ENCODE assay signal across 9 cellular contexts in the genomic region with DNA sequence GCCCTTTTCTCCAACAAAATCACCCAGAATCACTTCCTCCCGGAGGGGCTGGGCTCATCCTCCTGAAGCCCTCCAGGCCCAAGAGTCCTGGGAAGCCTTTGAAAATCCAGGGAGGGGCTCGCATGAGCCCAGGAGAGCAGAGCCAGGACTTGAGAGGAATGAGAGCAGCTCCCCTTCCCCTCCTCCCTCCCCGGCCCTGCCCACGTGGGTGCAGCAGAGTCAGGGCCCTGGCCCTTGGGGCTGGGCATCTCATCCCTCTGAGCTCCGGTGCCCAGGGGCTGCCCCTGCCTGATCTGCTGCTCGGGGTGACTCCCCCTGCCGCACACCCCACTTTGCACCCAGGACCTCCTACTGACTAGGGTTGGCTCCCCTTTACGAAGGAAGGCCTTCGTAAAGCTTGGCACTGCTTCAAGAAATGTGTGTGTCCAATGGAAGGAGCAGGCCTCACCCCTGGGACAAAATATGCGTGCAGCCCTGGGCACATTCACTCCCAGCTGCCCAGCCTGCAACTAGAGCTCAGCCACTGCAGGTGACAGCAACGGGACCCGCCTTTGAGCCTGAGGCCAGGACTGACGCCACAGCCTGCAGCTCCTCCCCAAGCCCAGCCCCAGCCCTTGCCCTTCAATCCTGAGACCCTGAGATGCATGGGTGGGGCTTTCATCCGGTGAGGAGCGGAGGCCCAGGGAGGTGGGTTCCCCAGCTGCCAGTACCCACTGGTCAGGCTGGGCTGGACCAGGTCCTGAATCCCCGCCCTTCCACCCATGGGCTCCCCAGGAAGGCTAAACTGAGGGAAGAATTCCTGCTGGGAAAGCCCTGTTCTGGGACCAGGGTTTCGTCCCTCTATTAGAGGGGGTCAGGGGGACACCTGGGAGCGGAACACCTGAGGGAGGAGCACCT. TPM values are rescaled to one million over a fixed set of nuclear protein-coding genes. Genes with fewer than 3 reads are reported as not detected.
DNase-seq lines count a peak whose midpoint lies in the region; ATAC-seq and TF ChIP-seq lines count a peak whose summit lies in the region.
"Had no signal": no experiment of that assay in that cellular context is flagged by ENCODE, and none has a peak within 500 bp of the region (broad histone marks: within the 10 kb centered on the region; RNA-seq: fewer than 3 reads in every experiment).

No MANE protein-coding gene starts in this region.

- no peak overlapping the region for H2AK5ac ChIP-seq in IMR-90 (ENCODE audit: low read depth, low read length)
- no peak overlapping the region for H2AK5ac ChIP-seq in mesenchymal stem cell (ENCODE audit: low read length, severe bottlenecking)

- CTCF ChIA-PET in IMR-90 (lab: Yijun Ruan, JAX) = no interaction called here
- CTCF ChIA-PET in activated B cell treated with CpG ODN at 0.5 μM for 24 hours (lab: Charles Lee) = interaction anchor here (1.1 kb wide), 1 partner anchor 25 kb away, joined by 5 read pairs; no protein-coding TSS in a partner anchor

- no peak for TF ChIP-seq RAD21 in IMR-90 (IDR thresholded peaks at IDR 0.05; ENCODE audit: low read length)

- TF ChIP-seq CTCF in IMR-90 (conservative IDR thresholded peaks at IDR 0.05; ENCODE audit: low read depth, low read length) = no peak
- TF ChIP-seq CTCF in activated B cell treated with CpG ODN at 0.5 μM for 24 hours (IDR thresholded peaks at IDR 0.05) = no peak

- H3K4me3 ChIP-seq in IMR-90 (ENCODE audit: insufficient read depth, low read depth, low read length) (no peak overlapping the region), mesenchymal stem cell (ENCODE audit: insufficient read depth in 1 of 2, low read depth in 1 of 2, low read length in 2 of 2) (no peak overlapping the region)

- H3K36me3 Mint-ChIP-seq in activated B cell treated with CpG ODN at 0.5 μM for 24 hours (ENCODE audit: low read depth) = peaks cover 7% of the 10 kb centered on the region

- H2BK12ac ChIP-seq in mesenchymal stem cell (ENCODE audit: low read length in 2 of 2) = peak overlapping the region in 1 of 2 experiments; percentile 72

- dilution Hi-C loops in IMR-90 (cut with HindIII; ENCODE audit: low sequenced_read_pairs, unreplicated experiment) = no loop called here

- peak overlapping the region; percentile 70 for H2AK9ac ChIP-seq in IMR-90 (replicated peaks; ENCODE audit: low read depth, low read length, poor library complexity)

- H3K27ac Mint-ChIP-seq in activated B cell treated with CpG ODN at 0.5 μM for 24 hours = peak overlapping the region; percentile 89

- H3K36me3 ChIP-seq in IMR-90 (ENCODE audit: control insufficient read depth, insufficient read depth, low read length) (no peaks in the 10 kb centered on the region), mesenchymal stem cell (ENCODE audit: control insufficient read depth in 1 of 2, insufficient read depth in 2 of 2, low read depth in 1 of 2, low read length in 2 of 2) (peaks cover 5 to 35% of the 10 kb centered on the region in 2 experiments)

- peaks cover 6% of the 10 kb centered on the region for H4K20me1 ChIP-seq in IMR-90 (ENCODE audit: insufficient read depth, low read length)

- H3K9me3 Mint-ChIP-seq in activated B cell treated with CpG ODN at 0.5 μM for 24 hours = no peaks in the 10 kb centered on the region

- H3K23ac ChIP-seq in IMR-90 (ENCODE audit: low read depth, low read length) (no peak overlapping the region), mesenchymal stem cell (ENCODE audit: low read length in 2 of 2) (no peak overlapping the region)

- no peak overlapping the region for H3K9ac ChIP-seq in IMR-90 (ENCODE audit: low read depth, low read length)
- H3K9ac ChIP-seq in mesenchymal stem cell (ENCODE audit: low read length) = no peak overlapping the region

- H2BK120ac ChIP-seq in IMR-90 (ENCODE audit: low read depth, low read length) = no peak overlapping the region
- H2BK120ac ChIP-seq in mesenchymal stem cell (ENCODE audit: low read depth, low read length) = no peak overlapping the region

- H3K4me3 Mint-ChIP-seq in activated B cell treated with CpG ODN at 0.5 μM for 24 hours = peak overlapping the region; percentile 44

- intact Hi-C loops in IMR-90 (cut with micrococcal nuclease) (no loop called here), activated B cell treated with CpG ODN at 0.5 μM for 24 hours (cut with micrococcal nuclease) (no loop called here)

- H3K79me1 ChIP-seq in IMR-90 (ENCODE audit: low read depth in 1 of 2, low read length in 2 of 2) = peaks cover 0 to 14% of the 10 kb centered on the region in 2 experiments; a peak in 2 of 4 replicates
- H3K79me1 ChIP-seq in mesenchymal stem cell (replicated peaks; ENCODE audit: low read length, poor library complexity, severe bottlenecking) = peaks cover 23% of the 10 kb centered on the region

- H2BK5ac ChIP-seq in IMR-90 (ENCODE audit: low read depth, low read length, poor library complexity, severe bottlenecking) (no peak overlapping the region), mesenchymal stem cell (ENCODE audit: low read depth, low read length, poor library complexity, severe bottlenecking) (no peak overlapping the region)

- H4K91ac ChIP-seq in IMR-90 (ENCODE audit: insufficient read depth, low read depth, low read length) (no peak overlapping the region), mesenchymal stem cell (ENCODE audit: low read length) (peak overlapping the region; percentile 43)

- H3K18ac ChIP-seq in IMR-90 (ENCODE audit: low read depth, low read length) (no peak overlapping the region), mesenchymal stem cell (ENCODE audit: low read depth in 1 of 2, low read length in 2 of 2) (peak overlapping the region; percentile 78 to 79)

- H3K4me2 ChIP-seq in IMR-90 (ENCODE audit: low read depth, low read length) (no peak overlapping the region), mesenchymal stem cell (ENCODE audit: low read length, poor library complexity, severe bottlenecking) (no peak overlapping the region)

- TF ChIP-seq POLR2A in IMR-90 (IDR thresholded peaks at IDR 0.05; ENCODE audit: low read depth, low read length) = no peak

- BruUV-seq in IMR-90 (replicated peaks; lab: Mats Ljungman, UMichigan) = no TSS peak

- in situ Hi-C loops in IMR-90 (cut with MboI; ENCODE audit: low sequenced_read_pairs) = no loop called here

- H3K27me3 ChIP-seq in IMR-90 (ENCODE audit: control insufficient read depth, insufficient read depth, low read length) (no peaks in the 10 kb centered on the region), mesenchymal stem cell (ENCODE audit: control insufficient read depth in 1 of 2, insufficient read depth in 1 of 2, low read length in 2 of 2) (no peaks in the 10 kb centered on the region)

- H3K27me3 Mint-ChIP-seq in activated B cell treated with CpG ODN at 0.5 μM for 24 hours = no peaks in the 10 kb centered on the region

- WGBS in IMR-90 (ENCODE audit: extremely low coverage in 2 of 2, insufficient read length in 1 of 2), 2 experiments = 54% methylated on average over 9 of the region's 18 CpGs; no CpG with 5 or more reads in 1 of the 2 experiments
- 62% methylated on average over 18 of the region's 18 CpGs for WGBS in mesenchymal stem cell

- H3K14ac ChIP-seq in IMR-90 (replicated peaks; ENCODE audit: low read depth, low read length) (no peak overlapping the region), mesenchymal stem cell (ENCODE audit: low read length in 2 of 2) (no peak overlapping the region)

- ATAC-seq in IMR-90 (ENCODE audit: low read depth) (no peak), activated B cell treated with CpG ODN at 0.5 μM for 24 hours (ENCODE audit: low read depth) (peak; percentile 7), GM19324 (IDR thresholded peaks at IDR 0.05; ENCODE audit: low FRiP score, unreplicated experiment) (no peak), GM21825 (IDR thresholded peaks at IDR 0.05; ENCODE audit: unreplicated experiment) (no peak)

- H4K8ac ChIP-seq in IMR-90 (ENCODE audit: low read depth in 2 of 2, low read length in 2 of 2) (no peak overlapping the region), mesenchymal stem cell (ENCODE audit: low read length) (peak overlapping the region; percentile 59)

- H3K56ac ChIP-seq in IMR-90 (ENCODE audit: extremely low read depth, insufficient read depth, low read length) = no peak overlapping the region

- no peak overlapping the region for H2BK20ac ChIP-seq in IMR-90 (ENCODE audit: low read depth, low read length)

- POLR2A ChIA-PET in IMR-90 (lab: Charles Lee; ENCODE audit: unreplicated experiment) = no interaction called here
- POLR2A ChIA-PET in activated B cell treated with CpG ODN at 0.5 μM for 24 hours (lab: Charles Lee) = interaction anchor here (1.1 to 6.0 kb wide), 2 partner anchors 21 to 31 kb away, joined by 3 to 41 read pairs; a partner anchor contains a TSS

- H2AFZ ChIP-seq in IMR-90 (replicated peaks; ENCODE audit: low read length, poor library complexity) (peak overlapping the region; percentile 7), mesenchymal stem cell (ENCODE audit: low read depth, low read length) (no peak overlapping the region)

- H4K5ac ChIP-seq in IMR-90 (ENCODE audit: low read depth, low read length) = no peak overlapping the region

- no peak overlapping the region for H3K4ac ChIP-seq in IMR-90 (ENCODE audit: low read depth, low read length)
- peak overlapping the region; percentile 40 to 42 for H3K4ac ChIP-seq in mesenchymal stem cell (ENCODE audit: low read depth in 1 of 2, low read length in 2 of 2)

- DNase-seq in A172 (ENCODE audit: low spot score) = peak; percentile 72
- DNase-seq in IMR-90 = no peak
- no peak for DNase-seq in activated B cell treated with CpG ODN at 0.5 μM for 24 hours
- DNase-seq in mesenchymal stem cell = no peak
- no peak for DNase-seq in kidney glomerular epithelial cell (lab: John Stamatoyannopoulos, UW)
- DNase-seq in activated gamma-delta T cell treated with Interleukin-2 at 50 U/mL for 16 hours = no peak
- DNase-seq: NCI-H1105 treated with DMSO at 0.1 percent for 48 hours had no signal

- H3K27ac ChIP-seq in IMR-90 (ENCODE audit: insufficient read depth, low read length) = no peak overlapping the region
- H3K27ac ChIP-seq in mesenchymal stem cell (ENCODE audit: low read length, poor library complexity, severe bottlenecking) = no peak overlapping the region

- H3K4me1 ChIP-seq in IMR-90 (ENCODE audit: control insufficient read depth, insufficient read depth, low read length) (peaks cover 9% of the 10 kb centered on the region), mesenchymal stem cell (ENCODE audit: control insufficient read depth, insufficient read depth, low read depth, low read length) (peaks cover 70% of the 10 kb centered on the region)

- H3K9me3 ChIP-seq in IMR-90 (ENCODE audit: control insufficient read depth, insufficient read depth, low read length) (no peaks in the 10 kb centered on the region), mesenchymal stem cell (ENCODE audit: control insufficient read depth, low read length) (no peaks in the 10 kb centered on the region)

- H3K9me1 ChIP-seq in IMR-90 (ENCODE audit: insufficient read depth, low read length) = peaks cover 13% of the 10 kb centered on the region

- H2BK15ac ChIP-seq in IMR-90 (ENCODE audit: low read depth, low read length) (no peak overlapping the region), mesenchymal stem cell (ENCODE audit: low read depth, poor library complexity, severe bottlenecking) (peak overlapping the region; percentile 90)

- H3K4me1 Mint-ChIP-seq in activated B cell treated with CpG ODN at 0.5 μM for 24 hours = peaks cover 70% of the 10 kb centered on the region

RNA-seq across cellular contexts. Expression of a gene that starts 21.8 kb away (rescaled TPM):
- 12.1 and 20.9 TPM in 2 replicates for total RNA-seq in A172 (2014; rRNA removed; shearing (Covaris generic))
- 1.9 and 2.2 TPM in 2 replicates for total RNA-seq in IMR-90 (2012; rRNA removed)
- 1.7 and 2.1 TPM in 2 replicates for polyA plus RNA-seq in IMR-90 (2012; rRNA removed)
- polyA plus RNA-seq in IMR-90 (2012; cell fraction: cytosol; rRNA removed) = 2.2 and 3.6 TPM in 2 replicates
- 1.8 and 4.6 TPM in 2 replicates for polyA plus RNA-seq in IMR-90 (2012; cell fraction: nucleus; rRNA removed; ENCODE audit: low replicate concordance)
- total RNA-seq in activated B cell treated with CpG ODN at 0.5 μM for 24 hours = 12.8 and 13.4 TPM in 2 replicates
- 9.8 TPM for polyA plus RNA-seq in mesenchymal stem cell (2013, experiment 1 of 2)
- 9.5 TPM for polyA plus RNA-seq in mesenchymal stem cell (2013, experiment 2 of 2)
